18 cellular contexts compared by ENCODE assay signal in genomic region chr3:177550667-177551066, GRCh38.
A peak's percentile ranks its signal among the peaks of the same experiment; 100 is the strongest.
DNase-seq lines count a peak whose midpoint lies in the region; ATAC-seq and TF ChIP-seq lines count a peak whose summit lies in the region.
"Had no signal": no experiment of that assay in that cellular context is flagged by ENCODE, and none has a peak within 500 bp of the region (broad histone marks: within the 10 kb centered on the region; RNA-seq: fewer than 3 reads in every experiment).

No MANE protein-coding gene starts in this region.

- no peak overlapping the region for H3K4me3 Mint-ChIP-seq in activated CD8-positive, alpha-beta memory T cell treated with anti-CD3 and anti-CD28 coated beads, Interleukin-2, amount 10 ng/mL, durations not matched to agents 7 days and 5 days
- peak overlapping the region; percentile 42 for H3K4me3 Mint-ChIP-seq in CD8-positive, alpha-beta T cell
- peak overlapping the region; percentile 24 for H3K4me3 Mint-ChIP-seq in activated T-helper 17 cell treated with anti-CD3 and anti-CD28 coated beads, Interleukin-2, amount 50 U/mL, for 72 hours
- H3K4me3 Mint-ChIP-seq in stimulated activated effector memory CD8-positive, alpha-beta T cell treated with anti-CD3 and anti-CD28 coated beads, Interleukin-12 subunit alpha, Interleukin-12 subunit beta, amount 100 ng/mL, for 72 hours, result peak overlapping the region; percentile 47
- no peak overlapping the region for H3K4me3 Mint-ChIP-seq in WTC11
- H3K4me3 Mint-ChIP-seq: HFFc6 had no signal

- DNase-seq in activated CD8-positive, alpha-beta memory T cell treated with anti-CD3 and anti-CD28 coated beads, Interleukin-2, amount 10 ng/mL, durations not matched to agents 7 days and 5 days, result no peak
- no peak for DNase-seq in activated CD8-positive, alpha-beta memory T cell treated with anti-CD3 and anti-CD28 coated beads, Interleukin-2, amount 50 U/mL, for 4 hours
- no peak for DNase-seq in CD8-positive, alpha-beta T cell
- no peak for DNase-seq in stimulated activated effector memory CD8-positive, alpha-beta T cell treated with anti-CD3 and anti-CD28 coated beads, Interleukin-12 subunit alpha, Interleukin-12 subunit beta, amount 100 ng/mL, for 72 hours (ENCODE audit: low spot score in 2 of 2)
- no peak for DNase-seq in WTC11 (ENCODE audit: low spot score)
- DNase-seq in central memory CD4-positive, alpha-beta T cell, result no peak
- DNase-seq: DND-41, HFFc6, MV-4-11, NCI-H1417 treated with DMSO at 0.1 percent for 48 hours, NCI-H187 treated with DMSO at 0.1 percent for 48 hours, NCI-H2227 treated with DMSO at 0.1 percent for 48 hours, NCI-H510A treated with DMSO at 0.1 percent for 48 hours, NCI-H774 had no signal

- ATAC-seq in activated CD8-positive, alpha-beta memory T cell treated with anti-CD3 and anti-CD28 coated beads, Interleukin-2, amount 10 ng/mL, durations not matched to agents 7 days and 5 days, result no peak
- ATAC-seq in CD8-positive, alpha-beta T cell, result no peak
- ATAC-seq in activated T-helper 17 cell treated with anti-CD3 and anti-CD28 coated beads, Interleukin-2, amount 50 U/mL, for 72 hours (replicated peaks), result no peak
- no peak for ATAC-seq in stimulated activated effector memory CD8-positive, alpha-beta T cell treated with anti-CD3 and anti-CD28 coated beads, Interleukin-12 subunit alpha, Interleukin-12 subunit beta, amount 100 ng/mL, for 72 hours
- no peak for ATAC-seq in WTC11
- ATAC-seq: A549, K562, Right ventricle myocardium inferior had no signal

- intact Hi-C loops in CD8-positive, alpha-beta T cell (cut with DNase I, micrococcal nuclease), result loop anchor here in 1 of 2 experiments (5.0 kb wide), 3 partner anchors 47 to 193 kb away; no protein-coding TSS in a partner anchor

- no peaks in the 10 kb centered on the region for H3K27me3 ChIP-seq in CD8-positive, alpha-beta T cell (ENCODE audit: insufficient read depth, low read length)

- H3K9me3 Mint-ChIP-seq in activated CD8-positive, alpha-beta memory T cell treated with anti-CD3 and anti-CD28 coated beads, Interleukin-2, amount 10 ng/mL, durations not matched to agents 7 days and 5 days (ENCODE audit: low read depth), result no peaks in the 10 kb centered on the region
- H3K9me3 Mint-ChIP-seq in CD8-positive, alpha-beta T cell, result no peaks in the 10 kb centered on the region
- no peaks in the 10 kb centered on the region for H3K9me3 Mint-ChIP-seq in activated T-helper 17 cell treated with anti-CD3 and anti-CD28 coated beads, Interleukin-2, amount 50 U/mL, for 72 hours
- H3K9me3 Mint-ChIP-seq in stimulated activated effector memory CD8-positive, alpha-beta T cell treated with anti-CD3 and anti-CD28 coated beads, Interleukin-12 subunit alpha, Interleukin-12 subunit beta, amount 100 ng/mL, for 72 hours, result no peaks in the 10 kb centered on the region
- H3K9me3 Mint-ChIP-seq in WTC11, result no peaks in the 10 kb centered on the region
- H3K9me3 Mint-ChIP-seq: HFFc6 had no signal

- H3K27me3 Mint-ChIP-seq in activated CD8-positive, alpha-beta memory T cell treated with anti-CD3 and anti-CD28 coated beads, Interleukin-2, amount 10 ng/mL, durations not matched to agents 7 days and 5 days, result no peaks in the 10 kb centered on the region
- no peaks in the 10 kb centered on the region for H3K27me3 Mint-ChIP-seq in CD8-positive, alpha-beta T cell (ENCODE audit: low read depth)
- no peaks in the 10 kb centered on the region for H3K27me3 Mint-ChIP-seq in activated T-helper 17 cell treated with anti-CD3 and anti-CD28 coated beads, Interleukin-2, amount 50 U/mL, for 72 hours
- H3K27me3 Mint-ChIP-seq in WTC11 (ENCODE audit: low read depth), result no peaks in the 10 kb centered on the region

- TF ChIP-seq CTCF in CD8-positive, alpha-beta T cell (IDR thresholded peaks at IDR 0.05), result no peak
- TF ChIP-seq CTCF in WTC11 (IDR thresholded peaks at IDR 0.05), result no peak

- H3K27ac ChIP-seq in CD8-positive, alpha-beta T cell (ENCODE audit: low read depth, low read length), result no peak overlapping the region
- H3K27ac ChIP-seq: A549 had no signal

- peaks cover 38% of the 10 kb centered on the region for H3K4me1 Mint-ChIP-seq in activated CD8-positive, alpha-beta memory T cell treated with anti-CD3 and anti-CD28 coated beads, Interleukin-2, amount 10 ng/mL, durations not matched to agents 7 days and 5 days
- H3K4me1 Mint-ChIP-seq in CD8-positive, alpha-beta T cell (ENCODE audit: low read depth), result peaks cover 85% of the 10 kb centered on the region
- H3K4me1 Mint-ChIP-seq in activated T-helper 17 cell treated with anti-CD3 and anti-CD28 coated beads, Interleukin-2, amount 50 U/mL, for 72 hours, result peaks cover 20% of the 10 kb centered on the region
- peaks cover 30% of the 10 kb centered on the region for H3K4me1 Mint-ChIP-seq in stimulated activated effector memory CD8-positive, alpha-beta T cell treated with anti-CD3 and anti-CD28 coated beads, Interleukin-12 subunit alpha, Interleukin-12 subunit beta, amount 100 ng/mL, for 72 hours
- peaks cover 40% of the 10 kb centered on the region for H3K4me1 Mint-ChIP-seq in WTC11

- no peak overlapping the region for H3K4me3 ChIP-seq in CD8-positive, alpha-beta T cell (ENCODE audit: low read depth, low read length)
- H3K4me3 ChIP-seq: A549, K562 had no signal

- POLR2A ChIA-PET in CD8-positive, alpha-beta T cell (lab: Charles Lee), result interaction anchor here (2.2 kb wide), 1 partner anchor 12 kb away, joined by 8 read pairs; no protein-coding TSS in a partner anchor
- POLR2A ChIA-PET in WTC11 (lab: Charles Lee), result no interaction called here

- no peaks in the 10 kb centered on the region for H3K36me3 ChIP-seq in CD8-positive, alpha-beta T cell (ENCODE audit: insufficient read depth, low read length)

- no peaks in the 10 kb centered on the region for H3K9me3 ChIP-seq in CD8-positive, alpha-beta T cell (ENCODE audit: low read length)
- H3K9me3 ChIP-seq: A549 had no signal

- H3K27ac Mint-ChIP-seq in activated CD8-positive, alpha-beta memory T cell treated with anti-CD3 and anti-CD28 coated beads, Interleukin-2, amount 10 ng/mL, durations not matched to agents 7 days and 5 days, result peak overlapping the region; percentile 78
- H3K27ac Mint-ChIP-seq in CD8-positive, alpha-beta T cell, result peak overlapping the region; percentile 83
- H3K27ac Mint-ChIP-seq in activated T-helper 17 cell treated with anti-CD3 and anti-CD28 coated beads, Interleukin-2, amount 50 U/mL, for 72 hours, result peak overlapping the region; percentile 54
- H3K27ac Mint-ChIP-seq in stimulated activated effector memory CD8-positive, alpha-beta T cell treated with anti-CD3 and anti-CD28 coated beads, Interleukin-12 subunit alpha, Interleukin-12 subunit beta, amount 100 ng/mL, for 72 hours, result peak overlapping the region; percentile 54
- H3K27ac Mint-ChIP-seq in WTC11, result no peak overlapping the region
- H3K27ac Mint-ChIP-seq: HFFc6 had no signal

- no peaks in the 10 kb centered on the region for H3K36me3 Mint-ChIP-seq in activated CD8-positive, alpha-beta memory T cell treated with anti-CD3 and anti-CD28 coated beads, Interleukin-2, amount 10 ng/mL, durations not matched to agents 7 days and 5 days
- no peaks in the 10 kb centered on the region for H3K36me3 Mint-ChIP-seq in CD8-positive, alpha-beta T cell
- no peaks in the 10 kb centered on the region for H3K36me3 Mint-ChIP-seq in activated T-helper 17 cell treated with anti-CD3 and anti-CD28 coated beads, Interleukin-2, amount 50 U/mL, for 72 hours (ENCODE audit: low read depth)
- H3K36me3 Mint-ChIP-seq in stimulated activated effector memory CD8-positive, alpha-beta T cell treated with anti-CD3 and anti-CD28 coated beads, Interleukin-12 subunit alpha, Interleukin-12 subunit beta, amount 100 ng/mL, for 72 hours, result no peaks in the 10 kb centered on the region
- no peaks in the 10 kb centered on the region for H3K36me3 Mint-ChIP-seq in WTC11

- peaks cover 39% of the 10 kb centered on the region for H3K4me1 ChIP-seq in CD8-positive, alpha-beta T cell (ENCODE audit: insufficient read depth, low read length)

- CTCF ChIA-PET in activated CD8-positive, alpha-beta memory T cell treated with anti-CD3 and anti-CD28 coated beads, Interleukin-2, amount 10 ng/mL, durations not matched to agents 7 days and 5 days (lab: Charles Lee), result interaction anchor here (0.8 to 1.2 kb wide), 4 partner anchors 12 to 129 kb away, joined by 3 to 4 read pairs (median 3); no protein-coding TSS in a partner anchor
- CTCF ChIA-PET in CD8-positive, alpha-beta T cell (lab: Charles Lee), result interaction anchor here (0.9 to 1.9 kb wide), 3 partner anchors 29 to 99 kb away, joined by 3 to 4 read pairs (median 3); no protein-coding TSS in a partner anchor
- CTCF ChIA-PET in WTC11 (lab: Charles Lee), result no interaction called here

TF ChIP-seq in WTC11, 78 proteins besides CTCF, POLR2A, EP300 and RAD21:
- TF ChIP-seq, protein P1, sequence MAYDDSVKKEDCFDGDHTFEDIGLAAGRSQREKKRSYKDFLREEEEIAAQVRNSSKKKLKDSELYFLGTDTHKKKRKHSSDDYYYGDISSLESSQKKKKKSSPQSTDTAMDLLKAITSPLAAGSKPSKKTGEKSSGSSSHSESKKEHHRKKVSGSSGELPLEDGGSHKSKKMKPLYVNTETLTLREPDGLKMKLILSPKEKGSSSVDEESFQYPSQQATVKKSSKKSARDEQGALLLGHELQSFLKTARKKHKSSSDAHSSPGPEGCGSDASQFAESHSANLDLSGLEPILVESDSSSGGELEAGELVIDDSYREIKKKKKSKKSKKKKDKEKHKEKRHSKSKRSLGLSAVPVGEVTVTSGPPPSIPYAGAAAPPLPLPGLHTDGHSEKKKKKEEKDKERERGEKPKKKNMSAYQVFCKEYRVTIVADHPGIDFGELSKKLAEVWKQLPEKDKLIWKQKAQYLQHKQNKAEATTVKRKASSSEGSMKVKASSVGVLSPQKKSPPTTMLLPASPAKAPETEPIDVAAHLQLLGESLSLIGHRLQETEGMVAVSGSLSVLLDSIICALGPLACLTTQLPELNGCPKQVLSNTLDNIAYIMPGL (CRISPR knock-in tag; IDR thresholded peaks at IDR 0.05), result no peak
- TF ChIP-seq ZNF138 (CRISPR knock-in tag; conservative IDR thresholded peaks at IDR 0.05), result no peak

Comparison
In these comparisons a context has a peak if more than half of its experiments do, and no peak if none do; other contexts are left out.
1. H3K4me3 Mint-ChIP-seq: peak in CD8-positive, alpha-beta T cell (single experiment), activated T-helper 17 cell treated with anti-CD3 and anti-CD28 coated beads, Interleukin-2, amount 50 U/mL, for 72 hours (single experiment) and stimulated activated effector memory CD8-positive, alpha-beta T cell treated with anti-CD3 and anti-CD28 coated beads, Interleukin-12 subunit alpha, Interleukin-12 subunit beta, amount 100 ng/mL, for 72 hours (single experiment); none in activated CD8-positive, alpha-beta memory T cell treated with anti-CD3 and anti-CD28 coated beads, Interleukin-2, amount 10 ng/mL, durations not matched to agents 7 days and 5 days (single experiment) and WTC11 (single experiment).